19 cellular contexts compared by ENCODE assay signal in genomic region chr20:41304002-41304401, GRCh38. TPM values are rescaled to one million over a fixed set of nuclear protein-coding genes. Genes with fewer than 3 reads are reported as not detected.
DNase-seq lines count a peak whose midpoint lies in the region; ATAC-seq, FAIRE-seq and TF ChIP-seq lines count a peak whose summit lies in the region.
"Had no signal": no experiment of that assay in that cellular context is flagged by ENCODE, and none has a peak within 500 bp of the region (broad histone marks: within the 10 kb centered on the region; RNA-seq: fewer than 3 reads in every experiment).

No MANE protein-coding gene starts in this region.

- SMC1A ChIA-PET in GM12878 (lab: Charles Lee; ENCODE audit: uncharacterized antibody, unreplicated experiment), result interaction anchor here (0.6 to 1.7 kb wide), 9 partner anchors 8 to 136 kb away, joined by 3 to 9 read pairs (median 3); no protein-coding TSS in a partner anchor

- H2AFZ ChIP-seq in Karpas-422 (ENCODE audit: low read length), result no peak overlapping the region
- H2AFZ ChIP-seq in GM12878 (ENCODE audit: control insufficient read depth, low read depth, low read length), result peak overlapping the region; percentile 9; the same call in 1 of the 2 replicates

- H3K4me1 ChIP-seq in DOHH2 (ENCODE audit: control insufficient read depth, low read length) (peaks cover 61% of the 10 kb centered on the region), Karpas-422 (ENCODE audit: low read length) (peaks cover 44% of the 10 kb centered on the region), GM12878 (ENCODE audit: control insufficient read depth, insufficient read depth, low read length) (peaks cover 30% of the 10 kb centered on the region)

- WGBS in GM12878 (ENCODE audit: insufficient coverage, insufficient replicate concordance, low lambda C conversion rate, missing lambda C conversion rate), result 50% methylated on average over 1 of the region's 1 CpG

- no peak for TF ChIP-seq CTCF in DOHH2 (IDR thresholded peaks at IDR 0.05; ENCODE audit: low read depth, low read length, poor library complexity, severe bottlenecking)
- no peak for TF ChIP-seq CTCF in GM12878 (IDR thresholded peaks at IDR 0.05 in 2 of 3, conservative IDR thresholded peaks at IDR 0.05 in 1 of 3; ENCODE audit: control insufficient read depth in 2 of 3, extremely low read depth in 1 of 3, insufficient read depth in 1 of 3, low read depth in 3 of 3, low read length in 3 of 3)

- TF ChIP-seq EP300 in GM12878 (IDR thresholded peaks at IDR 0.05; ENCODE audit: borderline replicate concordance in 1 of 2, control insufficient read depth in 1 of 2, low read depth in 2 of 2, low read length in 2 of 2), result no peak

- RAD21 ChIA-PET in GM12878 (lab: Charles Lee; ENCODE audit: unreplicated experiment), result interaction anchor here (1.6 kb wide), 1 partner anchor 22 kb away, joined by 3 read pairs; no protein-coding TSS in a partner anchor

- H3K4me2 ChIP-seq in DOHH2 (ENCODE audit: low read length) (peak overlapping the region; percentile 57), Karpas-422 (ENCODE audit: low read depth, low read length, poor library complexity, severe bottlenecking) (peak overlapping the region; percentile 21), GM12878 (ENCODE audit: control insufficient read depth, insufficient read depth) (0 out of 2 replicates have a peak overlapping the region, but pooled peaks have one; percentile 3)

- peaks cover 8% of the 10 kb centered on the region; the same call in 1 of the 2 replicates for H3F3A ChIP-seq in DOHH2 (ENCODE audit: control insufficient read depth, insufficient read depth)

- ATAC-seq in GM12878 (no peak), GM19324 (IDR thresholded peaks at IDR 0.05; ENCODE audit: low FRiP score, unreplicated experiment) (no peak), HG02970 (IDR thresholded peaks at IDR 0.05; ENCODE audit: low FRiP score, unreplicated experiment) (no peak)
- ATAC-seq: HCT116, T-cell had no signal

- POLR2A ChIA-PET in GM12878 (lab: Charles Lee), result interaction anchor here (1.1 kb wide), 1 partner anchor 26 kb away, joined by 3 read pairs; no protein-coding TSS in a partner anchor

- BruUV-seq in GM12878 (replicated peaks; lab: Mats Ljungman, UMichigan), result no TSS peak

- TF ChIP-seq RAD21 in GM12878 (IDR thresholded peaks at IDR 0.05; ENCODE audit: insufficient read depth, low read depth, low read length), result no peak

- H4K20me1 ChIP-seq in DOHH2 (ENCODE audit: control insufficient read depth, insufficient read depth, low read depth, low read length) (no peaks in the 10 kb centered on the region), Karpas-422 (ENCODE audit: insufficient read depth, low read depth, low read length) (peaks cover 17% of the 10 kb centered on the region), GM12878 (ENCODE audit: control insufficient read depth, insufficient read depth) (no peaks in the 10 kb centered on the region)

- in situ Hi-C loops in GM12878 (cut with MboI), result no loop called here

- peaks cover 6% of the 10 kb centered on the region; the same call in 1 of the 2 replicates for H3K36me3 ChIP-seq in DOHH2 (ENCODE audit: control insufficient read depth, low read length)
- H3K36me3 ChIP-seq in Karpas-422 (ENCODE audit: insufficient read depth, low read length), result no peaks in the 10 kb centered on the region
- H3K36me3 ChIP-seq in GM12878 (ENCODE audit: control insufficient read depth in 2 of 2, insufficient read depth in 2 of 2, low read length in 1 of 2), result no peaks in the 10 kb centered on the region
- H3K36me3 ChIP-seq: Peyer's patch had no signal

- intact Hi-C loops in GM12878 (cut with micrococcal nuclease; ENCODE audit: unreplicated experiment), result no loop called here

- FAIRE-seq in GM12878 (lab: Jason Lieb, UNC), result no peak
- FAIRE-seq: GM12891 had no signal

- H3K9me2 ChIP-seq in DOHH2 (replicated peaks; ENCODE audit: control insufficient read depth, low read length), result no peaks in the 10 kb centered on the region
- no peaks in the 10 kb centered on the region for H3K9me2 ChIP-seq in Karpas-422 (replicated peaks; ENCODE audit: insufficient read depth, low read length)

- CTCF ChIA-PET in GM12878 (lab: Yijun Ruan, JAX), result interaction anchor here (0.6 to 1.1 kb wide), 5 partner anchors 36 to 283 kb away, joined by 3 to 5 read pairs (median 3); no protein-coding TSS in a partner anchor

- H3K4me3 ChIP-seq in DOHH2 (ENCODE audit: low read length), result peak overlapping the region; percentile 45
- H3K4me3 ChIP-seq in Karpas-422 (ENCODE audit: low read length), result no peak overlapping the region
- H3K4me3 ChIP-seq in GM12878, result no peak overlapping the region
- H3K4me3 ChIP-seq: Peyer's patch had no signal

- H3K79me2 ChIP-seq in DOHH2 (ENCODE audit: control insufficient read depth, low read length), result peaks cover 57% of the 10 kb centered on the region
- no peaks in the 10 kb centered on the region for H3K79me2 ChIP-seq in Karpas-422 (ENCODE audit: low read length)
- no peaks in the 10 kb centered on the region; the same call in 1 of the 2 replicates for H3K79me2 ChIP-seq in GM12878 (ENCODE audit: control insufficient read depth, insufficient read depth, low read length)

- no peaks in the 10 kb centered on the region for H3K27me3 ChIP-seq in DOHH2 (ENCODE audit: control insufficient read depth, low read length)
- H3K27me3 ChIP-seq in Karpas-422 (ENCODE audit: low read length), result no peaks in the 10 kb centered on the region; the same call in 1 of the 2 replicates
- no peaks in the 10 kb centered on the region for H3K27me3 ChIP-seq in GM12878 (replicated peaks in 1 of 2; ENCODE audit: control insufficient read depth in 2 of 2, insufficient read depth in 2 of 2, low read length in 1 of 2)
- H3K27me3 ChIP-seq: Peyer's patch had no signal

- DNase-seq in Karpas-422 (no peak), NOMO-1 treated with dmso at 0.1 percent for 144 hours (lab: John Stamatoyannopoulos, UW; ENCODE audit: unreplicated experiment) (peak; percentile 19), GM12878 (ENCODE audit: low read depth, low spot score) (no peak), DMS53 treated with DMSO at 0.1 percent for 48 hours (lab: John Stamatoyannopoulos, UW; ENCODE audit: unreplicated experiment) (no peak)
- DNase-seq: COR-L47, EL, GOT3, NCI-H1417, NCI-H187, NCI-H2107, NCI-H510A treated with DMSO at 0.1 percent for 48 hours, NCI-H774, Peyer's patch, T-cell had no signal

- H3K9ac ChIP-seq in Karpas-422 (ENCODE audit: low read length) (no peak overlapping the region), GM12878 (ENCODE audit: control insufficient read depth, insufficient read depth, low read length) (no peak overlapping the region)

- TF ChIP-seq POLR2A in GM12878 (IDR thresholded peaks at IDR 0.05; ENCODE audit: low read depth, low read length), result no peak

- H3K27ac ChIP-seq in DOHH2 (ENCODE audit: low read depth, low read length) (0 out of 2 replicates have a peak overlapping the region, but pooled peaks have one; percentile 0), Karpas-422 (ENCODE audit: low read length) (no peak overlapping the region), GM12878 (ENCODE audit: control insufficient read depth, insufficient read depth) (peak overlapping the region; percentile 22; the same call in 1 of the 2 replicates)
- H3K27ac ChIP-seq: Peyer's patch had no signal

- H3K9me3 ChIP-seq in DOHH2 (ENCODE audit: control insufficient read depth, insufficient read depth, low read length) (no peaks in the 10 kb centered on the region), Karpas-422 (ENCODE audit: low read length) (no peaks in the 10 kb centered on the region), GM12878 (replicated peaks; ENCODE audit: control insufficient read depth, insufficient read depth, low read length) (no peaks in the 10 kb centered on the region)
- H3K9me3 ChIP-seq: Peyer's patch had no signal

TF ChIP-seq in GM12878, 131 proteins besides CTCF, POLR2A, EP300 and RAD21 (continues in another document):
- no peak for TF ChIP-seq IRF4 (IDR thresholded peaks at IDR 0.05; ENCODE audit: low read depth, low read length)

RNA-seq across cellular contexts. Expression of gene ZHX3, which starts 13.5 kb away (rescaled TPM):
- total RNA-seq in Karpas-422 (2014; rRNA removed; shearing (Covaris generic); ENCODE audit: low replicate concordance), result 4.9 and 5.9 TPM in 2 replicates
- total RNA-seq in GM12878 (2013; cell fraction: nucleolus; rRNA removed), result 12.7 and 15.6 TPM in 2 replicates
- 4.6 and 5.7 TPM in 2 replicates for total RNA-seq in GM12878 (2014; rRNA removed)
- total RNA-seq in GM12878 (2014; rRNA removed; fragmentation: Illumina TruSeq; extraction: Trizol), result 5.3 and 5.4 TPM in 2 replicates
- 13.3 and 14.0 TPM in 2 replicates for total RNA-seq in GM12878 (2021)
- 5.5 TPM for polyA plus RNA-seq in GM12878 (2011; ENCODE audit: low read depth)
- polyA plus RNA-seq in GM12878 (2011; rRNA removed), result 4.0 and 5.7 TPM in 2 replicates
- 4.7 and 5.4 TPM in 2 replicates for polyA plus RNA-seq in GM12878 (2011; cell fraction: cytosol; rRNA removed)
- 4.6 and 7.4 TPM in 2 replicates for polyA plus RNA-seq in GM12878 (2011; cell fraction: nucleus; rRNA removed)
- 3.0 and 4.0 TPM in 2 replicates for polyA plus RNA-seq in GM12878 (2012)
- 7.2 and 9.3 TPM in 2 replicates for polyA plus RNA-seq in GM12878 (2014; fragmentation: Illumina TruSeq; extraction: Trizol)
- polyA plus RNA-seq in GM12878 (2014; fragmentation: Nextera tagmentation; extraction: Ambion mirVana), result 1 to 10 TPM; 1.3 to 1.4 TPM
- 5.2 and 5.6 TPM in 2 replicates for polyA plus RNA-seq in GM12878 (2014; rRNA removed)
- polyA plus RNA-seq in GM12878 (2016; fragmentation: Nextera tagmentation; extraction: Ambion mirVana), result 1 to 10 TPM; 1.5 to 1.7 TPM
- polyA minus RNA-seq in GM12878 (2011; rRNA and poly(A)+ RNA removed), result 10.5 and 11.8 TPM in 2 replicates
- 2.3 and 3.9 TPM in 2 replicates for polyA minus RNA-seq in GM12878 (2011; cell fraction: cytosol; rRNA and poly(A)+ RNA removed)
- polyA minus RNA-seq in GM12878 (2011; cell fraction: nucleus; rRNA and poly(A)+ RNA removed), result 3.7 and 8.3 TPM in 2 replicates

RNA-seq across cellular contexts. Expression of gene LPIN3, which starts 36.6 kb away (rescaled TPM):
- total RNA-seq in Karpas-422 (2014; rRNA removed; shearing (Covaris generic); ENCODE audit: low replicate concordance), result not detected in 2 replicates
- total RNA-seq in GM12878 (2013; cell fraction: nucleolus; rRNA removed), result 0.27 and 0.44 TPM in 2 replicates
- total RNA-seq in GM12878 (2014; rRNA removed) (0.23 and 0.38 TPM in 2 replicates), GM12878 (2014; rRNA removed; fragmentation: Illumina TruSeq; extraction: Trizol) (0.18 and 0.28 TPM in 2 replicates), GM12878 (2021) (0.49 and 0.51 TPM in 2 replicates)
- polyA plus RNA-seq in GM12878 (2011; ENCODE audit: low read depth), result 1.1 TPM
- polyA plus RNA-seq in GM12878 (2011; rRNA removed) (0.37 and 0.65 TPM in 2 replicates), GM12878 (2014; fragmentation: Illumina TruSeq; extraction: Trizol) (0.17 and 0.53 TPM in 2 replicates), GM12878 (2014; fragmentation: Nextera tagmentation; extraction: Ambion mirVana) (under 1 TPM; 0.13 to 0.22 TPM), GM12878 (2014; rRNA removed) (0.90 and 1.3 TPM in 2 replicates), GM12878 (2016; fragmentation: Nextera tagmentation; extraction: Ambion mirVana) (under 1 TPM; 0.60 to 0.63 TPM)
- 0.42 TPM in 2 replicates for polyA plus RNA-seq in GM12878 (2011; cell fraction: cytosol; rRNA removed)
- polyA plus RNA-seq in GM12878 (2011; cell fraction: nucleus; rRNA removed), result 7.2 and 11.2 TPM in 2 replicates
- 1.4 and 1.7 TPM in 2 replicates for polyA plus RNA-seq in GM12878 (2012)
- 0.88 and 1.2 TPM in 2 replicates for polyA minus RNA-seq in GM12878 (2011; rRNA and poly(A)+ RNA removed)
- polyA minus RNA-seq in GM12878 (2011; cell fraction: cytosol; rRNA and poly(A)+ RNA removed), result not detected in 2 replicates
- polyA minus RNA-seq in GM12878 (2011; cell fraction: nucleus; rRNA and poly(A)+ RNA removed), result 1.1 and 1.5 TPM in 2 replicates

Comparison
In these comparisons a context has a peak if more than half of its experiments do, and no peak if none do; other contexts are left out.
1. H3K4me2 ChIP-seq: peak in every context shown above with its lines; median percentile 57 in DOHH2; 21 in Karpas-422; 3 in GM12878.